19 cellular contexts compared by ENCODE assay signal in the genomic region with DNA sequence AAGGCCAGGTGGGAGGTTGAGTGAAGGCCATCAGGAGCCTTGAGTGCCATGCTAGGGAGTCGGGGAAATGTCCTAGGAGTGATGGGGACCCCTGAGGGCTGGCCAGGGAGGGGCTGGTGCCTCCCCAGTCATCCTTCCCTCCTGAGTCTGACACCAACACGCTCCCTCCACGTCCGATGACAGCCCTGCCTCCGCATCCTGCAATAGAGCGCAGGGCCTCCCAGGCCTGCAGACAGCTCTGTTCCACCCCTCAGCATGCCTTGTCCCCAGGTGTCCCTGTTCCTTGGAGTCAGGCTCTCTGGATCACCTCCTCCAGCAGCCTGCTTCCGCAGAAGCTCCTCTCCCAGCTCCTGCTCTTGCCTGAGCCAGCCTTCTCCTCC. TPM values are rescaled to one million over a fixed set of nuclear protein-coding genes. Genes with fewer than 3 reads are reported as not detected.
DNase-seq lines count a peak whose midpoint lies in the region; ATAC-seq and TF ChIP-seq lines count a peak whose summit lies in the region.
"Had no signal": no experiment of that assay in that cellular context is flagged by ENCODE, and none has a peak within 500 bp of the region (broad histone marks: within the 10 kb centered on the region; RNA-seq: fewer than 3 reads in every experiment).

No MANE protein-coding gene starts in this region.

- peaks cover 76% of the 10 kb centered on the region for H3K4me1 Mint-ChIP-seq in activated CD4-positive, alpha-beta T cell treated with anti-CD3 and anti-CD28 coated beads, Interleukin-2, amount 10 ng/mL, durations not matched to agents 24 days and 14 days
- H3K4me1 Mint-ChIP-seq in dendritic cell treated with granulocyte-macrophage colony-stimulating factor and Interleukin-4, amounts not matched to agents 40 ng/mL and 50 ng/mL, for 4 days (ENCODE audit: low read depth) = peaks cover 99% of the 10 kb centered on the region
- H3K4me1 Mint-ChIP-seq in stimulated activated naive CD8-positive, alpha-beta T cell treated with anti-CD3 and anti-CD28 coated beads, Interleukin-15, Interleukin-2, amounts not matched to agents 100 ng/mL and 50 ng/mL, for 24 hours (ENCODE audit: low read depth) = peaks cover 76% of the 10 kb centered on the region

- CTCF ChIA-PET in RWPE1 (lab: Yijun Ruan, JAX) = no interaction called here

- H3K79me2 ChIP-seq in trophoblast cell (ENCODE audit: control insufficient read depth, insufficient read depth, low read length, poor library complexity) = no peaks in the 10 kb centered on the region
- H3K79me2 ChIP-seq: parathyroid adenoma had no signal

- H3K9me3 Mint-ChIP-seq in activated CD4-positive, alpha-beta T cell treated with anti-CD3 and anti-CD28 coated beads, Interleukin-2, amount 10 ng/mL, durations not matched to agents 24 days and 14 days = no peaks in the 10 kb centered on the region
- no peaks in the 10 kb centered on the region for H3K9me3 Mint-ChIP-seq in dendritic cell treated with granulocyte-macrophage colony-stimulating factor and Interleukin-4, amounts not matched to agents 40 ng/mL and 50 ng/mL, for 4 days
- no peaks in the 10 kb centered on the region for H3K9me3 Mint-ChIP-seq in stimulated activated naive CD8-positive, alpha-beta T cell treated with anti-CD3 and anti-CD28 coated beads, Interleukin-15, Interleukin-2, amounts not matched to agents 100 ng/mL and 50 ng/mL, for 24 hours
- H3K9me3 Mint-ChIP-seq: endodermal cell had no signal

- H2BK120ac ChIP-seq in trophoblast cell (ENCODE audit: insufficient read depth, low read length, poor library complexity) = no peak overlapping the region

- no peaks in the 10 kb centered on the region for H3K9me3 ChIP-seq in trophoblast cell (ENCODE audit: insufficient read depth, low read depth, low read length)
- H3K9me3 ChIP-seq: ascending aorta, left ventricle myocardium inferior had no signal

- H3K23ac ChIP-seq in trophoblast cell (ENCODE audit: low read length) = no peak overlapping the region

- no peak overlapping the region for H4K91ac ChIP-seq in trophoblast cell (ENCODE audit: low read depth, low read length)

- H2BK12ac ChIP-seq in trophoblast cell (ENCODE audit: low read length) = no peak overlapping the region

- H2BK5ac ChIP-seq in trophoblast cell (ENCODE audit: low read depth, low read length, poor library complexity) = no peak overlapping the region

- peaks cover 0 to 9% of the 10 kb centered on the region in 2 experiments for H3K4me1 ChIP-seq in trophoblast cell (ENCODE audit: control insufficient read depth in 1 of 2, insufficient read depth in 2 of 2, low read length in 2 of 2)
- H3K4me1 ChIP-seq: ascending aorta, parathyroid adenoma had no signal

- H3K18ac ChIP-seq in trophoblast cell (ENCODE audit: low read length) = no peak overlapping the region

- H3K4me3 ChIP-seq in trophoblast cell (ENCODE audit: low read depth, low read length) = no peak overlapping the region
- H3K4me3 ChIP-seq: ascending aorta, left ventricle myocardium inferior had no signal

- H3K79me1 ChIP-seq in trophoblast cell (ENCODE audit: low read length) = no peaks in the 10 kb centered on the region

- H3K27ac ChIP-seq in RWPE1 = peak overlapping the region; percentile 80
- no peak overlapping the region for H3K27ac ChIP-seq in trophoblast cell (ENCODE audit: low read depth, low read length)
- H3K27ac ChIP-seq: ascending aorta, left ventricle myocardium inferior, parathyroid adenoma had no signal

- WGBS in trophoblast cell (ENCODE audit: extremely low coverage, insufficient coverage, insufficient read length) = no CpG with 5 or more reads among the region's 7 CpGs

- H4K8ac ChIP-seq in trophoblast cell (ENCODE audit: low read depth, low read length) = no peak overlapping the region

- H3K4me2 ChIP-seq in trophoblast cell (ENCODE audit: low read length) = no peak overlapping the region

- TF ChIP-seq CTCF in RWPE1 (conservative IDR thresholded peaks at IDR 0.05; ENCODE audit: low read depth) = no peak

- H2AK5ac ChIP-seq in trophoblast cell (ENCODE audit: low read length) = no peak overlapping the region

- intact Hi-C loops in activated CD4-positive, alpha-beta T cell treated with anti-CD3 and anti-CD28 coated beads, Interleukin-2, amount 10 ng/mL, durations not matched to agents 24 days and 14 days (cut with micrococcal nuclease) = loop anchor here (5.0 kb wide), 2 partner anchors 119 to 464 kb away; a partner anchor contains a TSS
- intact Hi-C loops in dendritic cell treated with granulocyte-macrophage colony-stimulating factor and Interleukin-4, amounts not matched to agents 40 ng/mL and 50 ng/mL, for 4 days (cut with micrococcal nuclease) = no loop called here

- H3K27me3 ChIP-seq in trophoblast cell (ENCODE audit: insufficient read depth, low read length) = no peaks in the 10 kb centered on the region
- H3K27me3 ChIP-seq: ascending aorta had no signal

- peak overlapping the region; percentile 98 for H3K27ac Mint-ChIP-seq in activated CD4-positive, alpha-beta T cell treated with anti-CD3 and anti-CD28 coated beads, Interleukin-2, amount 10 ng/mL, durations not matched to agents 24 days and 14 days
- H3K27ac Mint-ChIP-seq in dendritic cell treated with granulocyte-macrophage colony-stimulating factor and Interleukin-4, amounts not matched to agents 40 ng/mL and 50 ng/mL, for 4 days = peak overlapping the region; percentile 75
- peak overlapping the region; percentile 94 for H3K27ac Mint-ChIP-seq in stimulated activated naive CD8-positive, alpha-beta T cell treated with anti-CD3 and anti-CD28 coated beads, Interleukin-15, Interleukin-2, amounts not matched to agents 100 ng/mL and 50 ng/mL, for 24 hours
- H3K27ac Mint-ChIP-seq: endodermal cell had no signal

- H2AFZ ChIP-seq in trophoblast cell (ENCODE audit: insufficient read depth, low read length, poor library complexity) = no peak overlapping the region
- H2AFZ ChIP-seq: parathyroid adenoma had no signal

- no peaks in the 10 kb centered on the region for H3K27me3 Mint-ChIP-seq in activated CD4-positive, alpha-beta T cell treated with anti-CD3 and anti-CD28 coated beads, Interleukin-2, amount 10 ng/mL, durations not matched to agents 24 days and 14 days
- no peaks in the 10 kb centered on the region for H3K27me3 Mint-ChIP-seq in dendritic cell treated with granulocyte-macrophage colony-stimulating factor and Interleukin-4, amounts not matched to agents 40 ng/mL and 50 ng/mL, for 4 days
- no peaks in the 10 kb centered on the region for H3K27me3 Mint-ChIP-seq in stimulated activated naive CD8-positive, alpha-beta T cell treated with anti-CD3 and anti-CD28 coated beads, Interleukin-15, Interleukin-2, amounts not matched to agents 100 ng/mL and 50 ng/mL, for 24 hours

- DNase-seq in activated CD4-positive, alpha-beta T cell treated with anti-CD3 and anti-CD28 coated beads, Interleukin-2, amount 10 ng/mL, durations not matched to agents 24 days and 14 days = peak; percentile 74
- no peak for DNase-seq in activated CD4-positive, alpha-beta T cell treated with anti-CD3 and anti-CD28 coated beads, Interleukin-2, amount 50 U/mL, for 1 hour
- no peak for DNase-seq in RWPE1 (ENCODE audit: low spot score)
- no peak for DNase-seq in NCI-H187 treated with DMSO at 0.1 percent for 48 hours (lab: John Stamatoyannopoulos, UW)
- no peak for DNase-seq in trophoblast cell
- DNase-seq: EL, left ventricle myocardium inferior, NCI-H1105 treated with DMSO at 0.1 percent for 48 hours, NCI-H524 treated with DMSO at 0.1 percent for 48 hours, SHP77 treated with DMSO at 0.1 percent for 48 hours had no signal

- POLR2A ChIA-PET in RWPE1 (lab: Yijun Ruan, JAX; ENCODE audit: low non-redundant PET) = no interaction called here

- H3K36me3 ChIP-seq in trophoblast cell (ENCODE audit: control insufficient read depth in 1 of 2, insufficient read depth in 2 of 2, low read length in 2 of 2) = no peaks in the 10 kb centered on the region
- H3K36me3 ChIP-seq: ascending aorta, left ventricle myocardium inferior had no signal

- H3K4ac ChIP-seq in trophoblast cell (ENCODE audit: low read depth, low read length) = no peak overlapping the region

- H3K9ac ChIP-seq in trophoblast cell (ENCODE audit: low read length) = no peak overlapping the region
- H3K9ac ChIP-seq: parathyroid adenoma had no signal

- ATAC-seq in HG02678 (IDR thresholded peaks at IDR 0.05; ENCODE audit: unreplicated experiment) = no peak
- ATAC-seq: activated CD4-positive, CD25-positive, alpha-beta regulatory T cell treated with anti-CD3 and anti-CD28 coated beads, Interleukin-2, amount 50 U/mL, for 24 hours had no signal

- H3K4me3 Mint-ChIP-seq in activated CD4-positive, alpha-beta T cell treated with anti-CD3 and anti-CD28 coated beads, Interleukin-2, amount 10 ng/mL, durations not matched to agents 24 days and 14 days = peak overlapping the region; percentile 99
- H3K4me3 Mint-ChIP-seq in dendritic cell treated with granulocyte-macrophage colony-stimulating factor and Interleukin-4, amounts not matched to agents 40 ng/mL and 50 ng/mL, for 4 days = peak overlapping the region; percentile 87
- H3K4me3 Mint-ChIP-seq in stimulated activated naive CD8-positive, alpha-beta T cell treated with anti-CD3 and anti-CD28 coated beads, Interleukin-15, Interleukin-2, amounts not matched to agents 100 ng/mL and 50 ng/mL, for 24 hours = peak overlapping the region; percentile 95
- H3K4me3 Mint-ChIP-seq: endodermal cell had no signal

- no peak overlapping the region for H4K12ac ChIP-seq in trophoblast cell (ENCODE audit: low read depth, low read length)

- no peak overlapping the region for H3K14ac ChIP-seq in trophoblast cell (ENCODE audit: low read length)

- peaks cover 72% of the 10 kb centered on the region for H3K36me3 Mint-ChIP-seq in activated CD4-positive, alpha-beta T cell treated with anti-CD3 and anti-CD28 coated beads, Interleukin-2, amount 10 ng/mL, durations not matched to agents 24 days and 14 days (ENCODE audit: low read depth)
- H3K36me3 Mint-ChIP-seq in dendritic cell treated with granulocyte-macrophage colony-stimulating factor and Interleukin-4, amounts not matched to agents 40 ng/mL and 50 ng/mL, for 4 days (ENCODE audit: low read depth) = peaks cover 66% of the 10 kb centered on the region
- peaks cover 58% of the 10 kb centered on the region for H3K36me3 Mint-ChIP-seq in stimulated activated naive CD8-positive, alpha-beta T cell treated with anti-CD3 and anti-CD28 coated beads, Interleukin-15, Interleukin-2, amounts not matched to agents 100 ng/mL and 50 ng/mL, for 24 hours (ENCODE audit: low read depth)

RNA-seq across cellular contexts. Expression of a gene that starts 3.1 kb away (rescaled TPM):
- 519 and 540 TPM in 2 replicates for total RNA-seq in activated CD4-positive, alpha-beta T cell treated with anti-CD3 and anti-CD28 coated beads, Interleukin-2, amount 10 ng/mL, durations not matched to agents 24 days and 14 days
- 1.9 and 2.5 TPM in 2 replicates for polyA plus RNA-seq in trophoblast cell (2013)

RNA-seq across cellular contexts. Expression of a gene that starts 28.7 kb away (rescaled TPM):
- total RNA-seq in activated CD4-positive, alpha-beta T cell treated with anti-CD3 and anti-CD28 coated beads, Interleukin-2, amount 10 ng/mL, durations not matched to agents 24 days and 14 days = 3.5 and 4.0 TPM in 2 replicates
- polyA plus RNA-seq in trophoblast cell (2013) = not detected in 2 replicates
- total RNA-seq: ascending aorta, glomerular endothelial cell, left ventricle myocardium inferior, subcutaneous adipose tissue had no signal

RNA-seq across cellular contexts. Expression of a gene that starts 41.4 kb away (rescaled TPM):
- 43.5 and 44.9 TPM in 2 replicates for total RNA-seq in activated CD4-positive, alpha-beta T cell treated with anti-CD3 and anti-CD28 coated beads, Interleukin-2, amount 10 ng/mL, durations not matched to agents 24 days and 14 days
- polyA plus RNA-seq in trophoblast cell (2013) = not detected in 2 replicates
- total RNA-seq: endodermal cell had no signal

RNA-seq across cellular contexts. Expression of a gene that starts 52.9 kb away (rescaled TPM):
- 6.0 and 6.9 TPM in 2 replicates for total RNA-seq in activated CD4-positive, alpha-beta T cell treated with anti-CD3 and anti-CD28 coated beads, Interleukin-2, amount 10 ng/mL, durations not matched to agents 24 days and 14 days
- 64.9 and 67.2 TPM in 2 replicates for polyA plus RNA-seq in trophoblast cell (2013)
